Comparison of ENCODE assay signal across 8 cellular contexts in genomic region chr4:54063737-54064316, GRCh38. TPM values are rescaled to one million over a fixed set of nuclear protein-coding genes. Genes with fewer than 3 reads are reported as not detected.
DNase-seq lines count a peak whose midpoint lies in the region; ATAC-seq and TF ChIP-seq lines count a peak whose summit lies in the region.

No MANE protein-coding gene starts in this region.

- CTCF ChIA-PET in Panc1 (lab: Charles Lee): no interaction called here

- peaks cover 33% of the 10 kb centered on the region for H3K4me1 Mint-ChIP-seq in activated naive CD8-positive, alpha-beta T cell treated with anti-CD3 and anti-CD28 coated beads, Interleukin-2, amount 10 ng/mL, durations not matched to agents 7 days and 5 days

- TF ChIP-seq CTCF in Panc1 (IDR thresholded peaks at IDR 0.05): no peak

- H3K27ac Mint-ChIP-seq in activated naive CD8-positive, alpha-beta T cell treated with anti-CD3 and anti-CD28 coated beads, Interleukin-2, amount 10 ng/mL, durations not matched to agents 7 days and 5 days: peak overlapping the region; percentile 94

- H3K9me3 ChIP-seq in Panc1 (ENCODE audit: control insufficient read depth, insufficient read depth, low read depth, low read length): no peaks in the 10 kb centered on the region

- H3K27ac ChIP-seq in Panc1 (ENCODE audit: low read length) (peak overlapping the region; percentile 77), rectal smooth muscle tissue (ENCODE audit: low read depth, low read length) (peak overlapping the region; percentile 87)

- POLR2A ChIA-PET in Panc1 (lab: Charles Lee): interaction anchor here (0.6 kb wide), 1 partner anchor 33 kb away, joined by 6 read pairs; no protein-coding TSS in a partner anchor
- POLR2A ChIA-PET in activated naive CD8-positive, alpha-beta T cell treated with anti-CD3 and anti-CD28 coated beads, Interleukin-2, amount 10 ng/mL, durations not matched to agents 7 days and 5 days (lab: Charles Lee): interaction anchor here (1.0 to 1.4 kb wide), 2 partner anchors 10 to 1352 kb away, joined by 3 read pairs; no protein-coding TSS in a partner anchor

- no TSS peak for BruUV-seq in Panc1 (replicated peaks; lab: Mats Ljungman, UMichigan)

- H3K4me3 Mint-ChIP-seq in activated naive CD8-positive, alpha-beta T cell treated with anti-CD3 and anti-CD28 coated beads, Interleukin-2, amount 10 ng/mL, durations not matched to agents 7 days and 5 days: peak overlapping the region; percentile 97

- peaks cover 15% of the 10 kb centered on the region for H3K4me1 ChIP-seq in Panc1 (ENCODE audit: control insufficient read depth, insufficient read depth, low read length)
- peaks cover 4% of the 10 kb centered on the region for H3K4me1 ChIP-seq in rectal smooth muscle tissue (ENCODE audit: control insufficient read depth, insufficient read depth, low read length)

- in situ Hi-C loops in Panc1 (cut with HindIII; ENCODE audit: low pct_unique_long_range_greater_than_20kb, low sequenced_read_pairs): no loop called here

- intact Hi-C loops in Panc1 (cut with micrococcal nuclease; ENCODE audit: unreplicated experiment): no loop called here
- intact Hi-C loops in left cardiac atrium (cut with DNase I): loop anchor here in 1 of 2 donors (10.0 kb wide), 1 partner anchor 151 kb away; no protein-coding TSS in a partner anchor

- H3K9ac ChIP-seq in rectal smooth muscle tissue (ENCODE audit: low read length): peak overlapping the region; percentile 90

- H3K36me3 ChIP-seq in Panc1 (ENCODE audit: control insufficient read depth, insufficient read depth, low read length): no peaks in the 10 kb centered on the region; the same call in 1 of the 2 replicates
- H3K36me3 ChIP-seq in rectal smooth muscle tissue (ENCODE audit: control insufficient read depth, insufficient read depth, low read length): no peaks in the 10 kb centered on the region

- no peaks in the 10 kb centered on the region for H3K9me3 Mint-ChIP-seq in activated naive CD8-positive, alpha-beta T cell treated with anti-CD3 and anti-CD28 coated beads, Interleukin-2, amount 10 ng/mL, durations not matched to agents 7 days and 5 days

- H3K4me3 ChIP-seq in Panc1 (ENCODE audit: low read depth in 2 of 2, low read length in 2 of 2) (peak overlapping the region; percentile 80 to 90), rectal smooth muscle tissue (ENCODE audit: low read length) (peak overlapping the region; percentile 91)

- peak; percentile 26 for ATAC-seq in HG02884 (IDR thresholded peaks at IDR 0.05; ENCODE audit: unreplicated experiment)
- peak; percentile 54 for ATAC-seq in Panc1
- ATAC-seq in activated naive CD8-positive, alpha-beta T cell treated with anti-CD3 and anti-CD28 coated beads, Interleukin-2, amount 10 ng/mL, durations not matched to agents 7 days and 5 days (ENCODE audit: low read depth): peak; percentile 33
- peak; percentile 27 to 39 for ATAC-seq in left cardiac atrium

- DNase-seq in NK-92 treated with Interleukin-12 subunit alpha and Interleukin-12 subunit beta, amount 100 ng/mL, for 24 hours (lab: John Stamatoyannopoulos, UW): peak; percentile 12
- DNase-seq in NK-92 (lab: John Stamatoyannopoulos, UW; ENCODE audit: unreplicated experiment) (no peak), Panc1 (ENCODE audit: low read depth, low spot score) (no peak), left cardiac atrium (peak; percentile 43), NCI-H2107 (lab: John Stamatoyannopoulos, UW) (no peak)
- DNase-seq in activated naive CD8-positive, alpha-beta T cell treated with anti-CD3 and anti-CD28 coated beads, Interleukin-2, amount 10 ng/mL, durations not matched to agents 7 days and 5 days: no peak

- H3K27me3 ChIP-seq in Panc1 (ENCODE audit: control insufficient read depth, insufficient read depth, low read length) (no peaks in the 10 kb centered on the region), rectal smooth muscle tissue (ENCODE audit: control insufficient read depth, insufficient read depth, low read length) (no peaks in the 10 kb centered on the region)

- peaks cover 4% of the 10 kb centered on the region for H3K36me3 Mint-ChIP-seq in activated naive CD8-positive, alpha-beta T cell treated with anti-CD3 and anti-CD28 coated beads, Interleukin-2, amount 10 ng/mL, durations not matched to agents 7 days and 5 days

- peaks cover 2% of the 10 kb centered on the region for H3K27me3 Mint-ChIP-seq in activated naive CD8-positive, alpha-beta T cell treated with anti-CD3 and anti-CD28 coated beads, Interleukin-2, amount 10 ng/mL, durations not matched to agents 7 days and 5 days

RNA-seq across cellular contexts. Expression of gene CHIC2, which starts 0.6 kb away (rescaled TPM):
- total RNA-seq in Panc1 (2021; ENCODE audit: unreplicated experiment) (10.3 TPM), left cardiac atrium (10 to 100 TPM; 11.0 to 16.9 TPM)
- polyA plus RNA-seq in Panc1 (2012; ENCODE audit: insufficient read length): 8.5 TPM
- 10 to 100 TPM; 28.5 to 29.3 TPM for total RNA-seq in activated naive CD8-positive, alpha-beta T cell treated with anti-CD3 and anti-CD28 coated beads, Interleukin-2, amount 10 ng/mL, durations not matched to agents 7 days and 5 days

RNA-seq across cellular contexts. Expression of gene GSX2, which starts 36.1 kb away (rescaled TPM):
- total RNA-seq in Panc1 (2021; ENCODE audit: unreplicated experiment): not detected
- polyA plus RNA-seq in Panc1 (2012; ENCODE audit: insufficient read length): not detected
- not detected for total RNA-seq in activated naive CD8-positive, alpha-beta T cell treated with anti-CD3 and anti-CD28 coated beads, Interleukin-2, amount 10 ng/mL, durations not matched to agents 7 days and 5 days
- total RNA-seq in left cardiac atrium: not detected

Comparison
In these comparisons a context has a peak if more than half of its experiments do, and no peak if none do; other contexts are left out.
1. DNase-seq: peak in NK-92 treated with Interleukin-12 subunit alpha and Interleukin-12 subunit beta, amount 100 ng/mL, for 24 hours (single experiment) and left cardiac atrium (single experiment); none in NK-92 (single experiment), Panc1 (single experiment), activated naive CD8-positive, alpha-beta T cell treated with anti-CD3 and anti-CD28 coated beads, Interleukin-2, amount 10 ng/mL, durations not matched to agents 7 days and 5 days (single experiment) and NCI-H2107 (single experiment).
2. Peak in every context shown above with its lines, with median percentiles within 50 percentile points of each other: ATAC-seq.